In genomic region chrX:40380649-40381488, GRCh38 we compare ENCODE assay signal across 16 cellular contexts.
DNase-seq lines count a peak whose midpoint lies in the region; ATAC-seq, FAIRE-seq and TF ChIP-seq lines count a peak whose summit lies in the region.
"Had no signal": no experiment of that assay in that cellular context is flagged by ENCODE, and none has a peak within 500 bp of the region (broad histone marks: within the 10 kb centered on the region; RNA-seq: fewer than 3 reads in every experiment).

No MANE protein-coding gene starts in this region.

- H3K4me1 ChIP-seq in BLaER1, result peaks cover 31% of the 10 kb centered on the region
- no peaks in the 10 kb centered on the region for H3K4me1 ChIP-seq in GM23338 (ENCODE audit: insufficient read depth)
- H3K4me1 ChIP-seq in spleen, result peaks cover 0 to 7% (median 0%) of the 10 kb centered on the region in 6 donors
- H3K4me1 ChIP-seq: breast epithelium, gastroesophageal sphincter, SJSA1 had no signal

- no peaks in the 10 kb centered on the region for H3K36me3 ChIP-seq in BLaER1
- H3K36me3 ChIP-seq in GM23338 (ENCODE audit: insufficient read depth), result no peaks in the 10 kb centered on the region
- H3K36me3 ChIP-seq in spleen, result no peaks in the 10 kb centered on the region
- H3K36me3 ChIP-seq: breast epithelium, gastroesophageal sphincter, SJSA1 had no signal

- no peak overlapping the region for H3K27ac Mint-ChIP-seq in GM23338
- H3K27ac Mint-ChIP-seq in effector memory CD8-positive, alpha-beta T cell, result no peak overlapping the region
- H3K27ac Mint-ChIP-seq: activated naive CD4-positive, alpha-beta T cell treated with anti-CD3 and anti-CD28 coated beads, Interleukin-2, amount 50 U/mL, for 24 hours had no signal

- peak; percentile 73 for ATAC-seq in GM23338
- no peak for ATAC-seq in effector memory CD8-positive, alpha-beta T cell (replicated peaks)
- ATAC-seq: activated CD4-positive, CD25-positive, alpha-beta regulatory T cell treated with anti-CD3 and anti-CD28 coated beads, Interleukin-2, amount 50 U/mL, for 24 hours; gastroesophageal sphincter had no signal

- WGBS in spleen, 5 donors, result 51 to 70% (median 56%) methylated on average over 9 to 17 of the region's 17 CpGs

- H3K36me3 Mint-ChIP-seq in GM23338 (ENCODE audit: low read depth), result no peaks in the 10 kb centered on the region
- H3K36me3 Mint-ChIP-seq in effector memory CD8-positive, alpha-beta T cell (ENCODE audit: insufficient read depth), result no peaks in the 10 kb centered on the region
- H3K36me3 Mint-ChIP-seq: activated naive CD4-positive, alpha-beta T cell treated with anti-CD3 and anti-CD28 coated beads, Interleukin-2, amount 50 U/mL, for 24 hours had no signal

- no peak for FAIRE-seq in GM12891 (lab: Jason Lieb, UNC)
- FAIRE-seq: GM12892, HTR-8/SVneo had no signal

- no peak overlapping the region for H2AFZ ChIP-seq in GM23338

- no peak overlapping the region for H3K4me3 ChIP-seq in BLaER1
- no peak overlapping the region for H3K4me3 ChIP-seq in GM23338
- no peak overlapping the region for H3K4me3 ChIP-seq in spleen
- H3K4me3 ChIP-seq: breast epithelium, gastroesophageal sphincter, SJSA1 had no signal

- intact Hi-C loops in spleen (cut with DNase I; ENCODE audit: low total_unique reads), result no loop called here

- no peaks in the 10 kb centered on the region for H4K20me1 ChIP-seq in BLaER1
- no peaks in the 10 kb centered on the region for H4K20me1 ChIP-seq in GM23338 (replicated peaks; ENCODE audit: insufficient read depth)

- H3K4me3 Mint-ChIP-seq in GM23338, result no peak overlapping the region
- H3K4me3 Mint-ChIP-seq in effector memory CD8-positive, alpha-beta T cell, result no peak overlapping the region
- H3K4me3 Mint-ChIP-seq: activated naive CD4-positive, alpha-beta T cell treated with anti-CD3 and anti-CD28 coated beads, Interleukin-2, amount 50 U/mL, for 24 hours had no signal

- H3K27me3 ChIP-seq in BLaER1 (no peaks in the 10 kb centered on the region), GM23338 (ENCODE audit: insufficient read depth) (no peaks in the 10 kb centered on the region), spleen (replicated peaks in 1 of 7) (no peaks in the 10 kb centered on the region)
- H3K27me3 ChIP-seq: gastroesophageal sphincter, SJSA1 had no signal

- H3K4me2 ChIP-seq in BLaER1 (peak overlapping the region; percentile 55), GM23338 (no peak overlapping the region)

- H3K9me3 ChIP-seq in BLaER1 (no peaks in the 10 kb centered on the region), spleen (peaks cover 0 to 11% (median 0%) of the 10 kb centered on the region in 8 donors)
- H3K9me3 ChIP-seq: gastroesophageal sphincter, SJSA1 had no signal

- H3K79me2 ChIP-seq in GM23338 (replicated peaks; ENCODE audit: insufficient read depth), result no peaks in the 10 kb centered on the region

- TF ChIP-seq CTCF in GM23338 (conservative IDR thresholded peaks at IDR 0.05; ENCODE audit: low read depth in 2 of 2) (no peak), spleen (IDR thresholded peaks at IDR 0.05 in 8 of 11, conservative IDR thresholded peaks at IDR 0.05 in 3 of 11) (no peak)

- DNase-seq in GM23338 (ENCODE audit: low spot score) (no peak), SK-N-DZ (ENCODE audit: low spot score) (peak; percentile 32), iPS-NIHi7 (ENCODE audit: extremely low spot score) (peak; percentile 22), GM12891 (ENCODE audit: insufficient read length, low spot score) (no peak), spleen (no peak)
- DNase-seq in effector memory CD8-positive, alpha-beta T cell, result no peak
- DNase-seq in activated CD4-positive, CD25-positive, alpha-beta regulatory T cell (lab: John Stamatoyannopoulos, UW), result no peak
- DNase-seq: NCI-H1048 had no signal

- no peaks in the 10 kb centered on the region for H3K9me3 Mint-ChIP-seq in GM23338
- H3K9me3 Mint-ChIP-seq in effector memory CD8-positive, alpha-beta T cell, result no peaks in the 10 kb centered on the region
- H3K9me3 Mint-ChIP-seq: activated naive CD4-positive, alpha-beta T cell treated with anti-CD3 and anti-CD28 coated beads, Interleukin-2, amount 50 U/mL, for 24 hours had no signal

- H3K27me3 Mint-ChIP-seq in GM23338 (ENCODE audit: insufficient read depth, low read depth, poor library complexity), result peaks cover 2% of the 10 kb centered on the region
- no peaks in the 10 kb centered on the region for H3K27me3 Mint-ChIP-seq in effector memory CD8-positive, alpha-beta T cell
- H3K27me3 Mint-ChIP-seq: activated naive CD4-positive, alpha-beta T cell treated with anti-CD3 and anti-CD28 coated beads, Interleukin-2, amount 50 U/mL, for 24 hours had no signal

- H3K9me2 ChIP-seq in GM23338 (ENCODE audit: insufficient read depth), result no peaks in the 10 kb centered on the region

- H3K27ac ChIP-seq in BLaER1, result no peak overlapping the region
- no peak overlapping the region for H3K27ac ChIP-seq in GM23338 (ENCODE audit: low read depth)
- H3K27ac ChIP-seq in spleen, result peak overlapping the region in 3 of 8 donors; percentile 25 to 61 (median 40)
- H3K27ac ChIP-seq: breast epithelium, gastroesophageal sphincter, SJSA1 had no signal

- H3K9ac ChIP-seq in BLaER1, result no peak overlapping the region

- peaks cover 8% of the 10 kb centered on the region for H3K4me1 Mint-ChIP-seq in GM23338
- H3K4me1 Mint-ChIP-seq in effector memory CD8-positive, alpha-beta T cell (ENCODE audit: low read depth in 2 of 2), result no peaks in the 10 kb centered on the region
- H3K4me1 Mint-ChIP-seq: activated naive CD4-positive, alpha-beta T cell treated with anti-CD3 and anti-CD28 coated beads, Interleukin-2, amount 50 U/mL, for 24 hours had no signal

- TF ChIP-seq POLR2A in GM12891 (IDR thresholded peaks at IDR 0.05; ENCODE audit: low read depth, low read length) (no peak), spleen (IDR thresholded peaks at IDR 0.05) (no peak)

- H3F3A ChIP-seq in GM23338 (replicated peaks; ENCODE audit: low read depth), result no peaks in the 10 kb centered on the region

TF ChIP-seq in GM23338, 12 proteins besides CTCF, POLR2A, EP300 and RAD21:
- TF ChIP-seq POLR2AphosphoS5 (IDR thresholded peaks at IDR 0.05; ENCODE audit: low read depth), result no peak

TF ChIP-seq in GM12891, 5 proteins besides CTCF, POLR2A, EP300 and RAD21:
- TF ChIP-seq POU2F2 (IDR thresholded peaks at IDR 0.05; ENCODE audit: low read depth, low read length) (no peak), PAX5 (IDR thresholded peaks at IDR 0.05; ENCODE audit: insufficient read depth, low read length, severe bottlenecking) (no peak), POLR2AphosphoS5 (IDR thresholded peaks at IDR 0.05; ENCODE audit: low read depth, low read length) (no peak), SPI1 (IDR thresholded peaks at IDR 0.05; ENCODE audit: low read depth, low read length) (no peak), TAF1 (IDR thresholded peaks at IDR 0.05; ENCODE audit: low read depth, low read length) (no peak)

Comparison
In these comparisons a context has a peak if more than half of its experiments do, and no peak if none do; other contexts are left out.
1. DNase-seq: peak in SK-N-DZ (single experiment) and iPS-NIHi7 (single experiment); none in GM23338 (single experiment), effector memory CD8-positive, alpha-beta T cell (0 of 3), activated CD4-positive, CD25-positive, alpha-beta regulatory T cell (0 of 4), GM12891 (single experiment) and spleen (single experiment).